40 cellular contexts compared by ENCODE assay signal in the genomic region with DNA sequence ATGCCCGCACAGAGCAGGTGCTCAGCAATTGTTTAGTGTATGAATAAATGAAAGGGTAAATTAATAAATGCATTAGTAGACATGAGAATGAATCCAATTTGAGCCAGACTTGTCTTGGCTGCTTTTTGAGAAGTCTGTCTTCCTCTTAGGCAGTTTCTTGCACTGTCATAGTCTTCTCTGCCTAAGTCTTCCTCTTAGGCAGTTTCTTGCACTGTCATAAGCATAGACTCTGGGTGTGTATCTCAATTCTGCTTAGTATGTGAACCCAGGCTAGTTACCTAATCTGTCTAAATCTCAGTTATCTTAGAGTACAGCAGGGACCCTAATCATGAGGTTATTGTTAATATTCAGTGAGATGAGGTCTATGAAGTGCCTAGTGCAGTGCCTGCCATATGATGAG. TPM values are rescaled to one million over a fixed set of nuclear protein-coding genes. Genes with fewer than 3 reads are reported as not detected.
"Had no signal": no experiment of that assay in that cellular context is flagged by ENCODE, and none has a peak within 500 bp of the region (broad histone marks: within the 10 kb centered on the region; RNA-seq: fewer than 3 reads in every experiment).

No MANE protein-coding gene starts in this region.

- H3K9me3 Mint-ChIP-seq: activated CD4-positive, alpha-beta memory T cell treated with anti-CD3 and anti-CD28 coated beads for 36 hours; activated naive CD4-positive, alpha-beta T cell treated with anti-CD3 and anti-CD28 coated beads, Interleukin-2, amount 10 ng/mL, durations not matched to agents 7 days and 5 days; activated naive CD8-positive, alpha-beta T cell treated with anti-CD3 and anti-CD28 coated beads, Interleukin-2, amount 10 ng/mL, durations not matched to agents 7 days and 5 days; activated T-helper 1 cell treated with anti-CD3 and anti-CD28 coated beads, Interleukin-12 subunit alpha, Interleukin-12 subunit beta, Interleukin-2, Interleukin-4 antibody, amounts not matched to agents 30 ng/mL and 10 ng/mL and 1 ng/mL, durations not matched to agents 14 hours and 24 hours and 36 hours; brain; immature natural killer cell; stimulated activated effector memory CD8-positive, alpha-beta T cell treated with anti-CD3 and anti-CD28 coated beads, Interleukin-12 subunit alpha, Interleukin-12 subunit beta, amount 100 ng/mL, for 72 hours had no signal

- H3K4me1 ChIP-seq: ascending aorta, colonic mucosa, thyroid gland had no signal

- H3K4me3 Mint-ChIP-seq: activated CD4-positive, alpha-beta memory T cell treated with anti-CD3 and anti-CD28 coated beads for 36 hours; activated naive CD4-positive, alpha-beta T cell treated with anti-CD3 and anti-CD28 coated beads, Interleukin-2, amount 10 ng/mL, durations not matched to agents 7 days and 5 days; activated naive CD8-positive, alpha-beta T cell treated with anti-CD3 and anti-CD28 coated beads, Interleukin-2, amount 10 ng/mL, durations not matched to agents 7 days and 5 days; activated T-helper 1 cell treated with anti-CD3 and anti-CD28 coated beads, Interleukin-12 subunit alpha, Interleukin-12 subunit beta, Interleukin-2, Interleukin-4 antibody, amounts not matched to agents 30 ng/mL and 10 ng/mL and 1 ng/mL, durations not matched to agents 14 hours and 24 hours and 36 hours; brain; immature natural killer cell; nephron progenitor cell; stimulated activated effector memory CD8-positive, alpha-beta T cell treated with anti-CD3 and anti-CD28 coated beads, Interleukin-12 subunit alpha, Interleukin-12 subunit beta, amount 100 ng/mL, for 72 hours had no signal

- DNase-seq: activated CD4-positive, alpha-beta memory T cell treated with anti-CD3 and anti-CD28 coated beads for 36 hours; activated CD4-positive, alpha-beta T cell treated with anti-CD3 and anti-CD28 coated beads for 48 hours; activated CD8-positive, alpha-beta memory T cell treated with anti-CD3 and anti-CD28 coated beads, Interleukin-2, amount 50 U/mL, for 4 hours; activated gamma-delta T cell; activated naive CD4-positive, alpha-beta T cell treated with anti-CD3 and anti-CD28 coated beads, Interleukin-2, amount 10 ng/mL, durations not matched to agents 7 days and 5 days; activated naive CD8-positive, alpha-beta T cell treated with anti-CD3 and anti-CD28 coated beads, Interleukin-2, amount 10 ng/mL, durations not matched to agents 7 days and 5 days; activated T-cell treated with anti-CD3 and anti-CD28 coated beads, Interleukin-2, amount 50 U/mL, for 1 hour; cerebellar nuclear complex; colonic mucosa; dorsolateral prefrontal cortex; effector memory CD4-positive, alpha-beta T cell; head of caudate nucleus; hypothalamus; immature natural killer cell; kidney; left colon; mammary epithelial cell; nephron progenitor cell; ovary; stimulated activated CD4-positive, alpha-beta T cell treated with anti-CD3 and anti-CD28 coated beads, Interleukin-12 subunit alpha, Interleukin-12 subunit beta, amount 100 ng/mL, for 4 hours; stimulated activated CD4-positive, alpha-beta T cell treated with anti-CD3 and anti-CD28 coated beads, Interleukin-4, amount 100 ng/mL, for 1 hour; stomach; T-helper 2 cell; thyroid gland; upper lobe of left lung had no signal

- H3K27ac Mint-ChIP-seq: activated CD4-positive, alpha-beta memory T cell treated with anti-CD3 and anti-CD28 coated beads for 36 hours; activated naive CD4-positive, alpha-beta T cell treated with anti-CD3 and anti-CD28 coated beads, Interleukin-2, amount 10 ng/mL, durations not matched to agents 7 days and 5 days; activated naive CD8-positive, alpha-beta T cell treated with anti-CD3 and anti-CD28 coated beads, Interleukin-2, amount 10 ng/mL, durations not matched to agents 7 days and 5 days; activated T-helper 1 cell treated with anti-CD3 and anti-CD28 coated beads, Interleukin-12 subunit alpha, Interleukin-12 subunit beta, Interleukin-2, Interleukin-4 antibody, amounts not matched to agents 30 ng/mL and 10 ng/mL and 1 ng/mL, durations not matched to agents 14 hours and 24 hours and 36 hours; brain; immature natural killer cell; nephron progenitor cell; progenitor cell of endocrine pancreas; stimulated activated effector memory CD8-positive, alpha-beta T cell treated with anti-CD3 and anti-CD28 coated beads, Interleukin-12 subunit alpha, Interleukin-12 subunit beta, amount 100 ng/mL, for 72 hours had no signal

- ATAC-seq: left colon; sciatic nerve; stimulated activated effector memory CD8-positive, alpha-beta T cell treated with anti-CD3 and anti-CD28 coated beads, Interleukin-12 subunit alpha, Interleukin-12 subunit beta, amount 100 ng/mL, for 72 hours had no signal

- H3K36me3 ChIP-seq: ascending aorta, cardiac muscle cell, colonic mucosa, ovary, stomach, thyroid gland, upper lobe of left lung had no signal

- H3K27ac ChIP-seq: ascending aorta, cardiac muscle cell, colonic mucosa, dorsolateral prefrontal cortex, ovary, skin epidermis, stomach, thyroid gland, upper lobe of left lung had no signal

- H3K9me3 ChIP-seq: ascending aorta, colonic mucosa, ovary, stomach, thyroid gland, upper lobe of left lung had no signal

- H3K27me3 Mint-ChIP-seq: progenitor cell of endocrine pancreas had no signal

- H3K27me3 ChIP-seq: ascending aorta, cardiac muscle cell, colonic mucosa, dorsolateral prefrontal cortex, ovary, stomach, thyroid gland, upper lobe of left lung had no signal

- H3K4me3 ChIP-seq: ascending aorta, cardiac muscle cell, colonic mucosa, dorsolateral prefrontal cortex, ovary, skin epidermis, stomach, thyroid gland, upper lobe of left lung had no signal

- H3K4me1 Mint-ChIP-seq: activated naive CD4-positive, alpha-beta T cell treated with anti-CD3 and anti-CD28 coated beads, Interleukin-2, amount 10 ng/mL, durations not matched to agents 7 days and 5 days; activated naive CD8-positive, alpha-beta T cell treated with anti-CD3 and anti-CD28 coated beads, Interleukin-2, amount 10 ng/mL, durations not matched to agents 7 days and 5 days; brain; immature natural killer cell; nephron progenitor cell; stimulated activated effector memory CD8-positive, alpha-beta T cell treated with anti-CD3 and anti-CD28 coated beads, Interleukin-12 subunit alpha, Interleukin-12 subunit beta, amount 100 ng/mL, for 72 hours had no signal

RNA-seq across cellular contexts. Expression of a gene that starts 27.2 kb away (rescaled TPM):
- total RNA-seq: activated CD4-positive, alpha-beta memory T cell treated with anti-CD3 and anti-CD28 coated beads for 36 hours; activated CD8-positive, alpha-beta memory T cell treated with anti-CD3 and anti-CD28 coated beads for 36 hours; activated naive CD8-positive, alpha-beta T cell treated with anti-CD3 and anti-CD28 coated beads, Interleukin-2, amount 10 ng/mL, durations not matched to agents 7 days and 5 days; activated T-helper 1 cell treated with anti-CD3 and anti-CD28 coated beads, Interleukin-12 subunit alpha, Interleukin-12 subunit beta, Interleukin-2, Interleukin-4 antibody, amounts not matched to agents 30 ng/mL and 10 ng/mL and 1 ng/mL, durations not matched to agents 14 hours and 24 hours and 36 hours; ascending aorta; cardiac muscle cell; colonic mucosa; fibroblast of lung; kidney; left colon; liver; mucosa of gallbladder; ovary; sciatic nerve; stomach; thyroid gland had no signal
- polyA plus RNA-seq: cardiac muscle cell, fibroblast of lung, immature natural killer cell, liver, ovary had no signal

RNA-seq across cellular contexts. Expression of a gene that starts 45.2 kb away (rescaled TPM):
- total RNA-seq: activated CD4-positive, alpha-beta memory T cell treated with anti-CD3 and anti-CD28 coated beads for 36 hours; activated CD8-positive, alpha-beta memory T cell treated with anti-CD3 and anti-CD28 coated beads for 36 hours; activated naive CD8-positive, alpha-beta T cell treated with anti-CD3 and anti-CD28 coated beads, Interleukin-2, amount 10 ng/mL, durations not matched to agents 7 days and 5 days; activated T-helper 1 cell treated with anti-CD3 and anti-CD28 coated beads, Interleukin-12 subunit alpha, Interleukin-12 subunit beta, Interleukin-2, Interleukin-4 antibody, amounts not matched to agents 30 ng/mL and 10 ng/mL and 1 ng/mL, durations not matched to agents 14 hours and 24 hours and 36 hours; epithelial cell of proximal tubule; fibroblast of lung; fibroblast of villous mesenchyme; mammary epithelial cell; progenitor cell of endocrine pancreas; renal cortical epithelial cell had no signal
- polyA plus RNA-seq: immature natural killer cell, mammary epithelial cell had no signal
